ENCODE assay signal across 1 cellular context in the genomic region with DNA sequence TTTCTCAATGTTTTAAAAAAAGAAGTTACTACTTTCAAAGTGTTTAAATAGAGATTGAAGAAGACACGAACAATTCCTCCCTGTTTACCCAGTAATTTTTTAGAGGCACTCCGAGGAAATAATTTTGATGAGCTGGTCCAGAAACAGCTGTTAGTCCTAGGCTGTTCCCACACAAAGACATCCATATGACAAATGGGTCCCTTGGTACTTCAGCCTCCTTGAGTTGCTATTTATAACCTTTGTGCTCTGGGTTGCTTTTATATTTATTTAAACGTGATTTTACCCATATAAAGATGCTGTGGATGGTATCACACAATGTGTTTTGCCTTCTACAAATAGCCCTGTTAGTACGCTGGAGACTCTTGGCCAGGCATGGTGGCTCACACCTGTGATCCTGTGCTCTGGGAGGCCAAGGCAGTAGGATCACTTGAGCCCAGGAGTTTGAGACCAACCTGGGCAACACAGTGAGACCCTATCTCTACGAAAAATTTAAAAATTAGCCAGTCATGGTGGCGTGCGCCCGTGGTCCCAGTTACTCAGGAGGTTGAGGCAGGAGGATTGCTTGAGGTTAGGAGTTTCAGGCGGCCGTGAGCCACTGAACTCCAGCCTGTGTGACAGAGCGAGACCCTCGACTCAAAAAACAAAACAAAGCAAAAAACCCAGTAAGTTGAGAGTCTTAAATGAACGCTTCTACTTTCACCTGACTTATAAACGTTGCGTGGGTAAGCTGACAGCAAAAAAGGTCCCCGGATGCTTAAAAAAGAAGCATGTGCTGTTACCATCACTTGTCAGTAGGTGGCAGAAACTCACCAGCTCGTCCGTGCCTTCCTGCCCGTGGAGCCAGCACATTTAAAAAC.
TF ChIP-seq lines count a peak whose summit lies in the region.

No MANE protein-coding gene starts in this region.

TF ChIP-seq in H1, 55 proteins besides CTCF, POLR2A, EP300 and RAD21:
- TF ChIP-seq TEAD4 (IDR thresholded peaks at IDR 0.05; ENCODE audit: low read depth, low read length) (0 out of 2 replicates have a peak, but pooled peaks have one; percentile 14), CBX5 (IDR thresholded peaks at IDR 0.05; ENCODE audit: low read depth, low read length) (no peak), RBBP5 (IDR thresholded peaks at IDR 0.05; ENCODE audit: borderline replicate concordance, low read depth, low read length) (no peak)
- TF ChIP-seq, protein P1, sequence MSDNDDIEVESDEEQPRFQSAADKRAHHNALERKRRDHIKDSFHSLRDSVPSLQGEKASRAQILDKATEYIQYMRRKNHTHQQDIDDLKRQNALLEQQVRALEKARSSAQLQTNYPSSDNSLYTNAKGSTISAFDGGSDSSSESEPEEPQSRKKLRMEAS (IDR thresholded peaks at IDR 0.05), result peak; percentile 68
